In genomic region chr7:131011437-131011752, GRCh38 we compare ENCODE assay signal across 9 cellular contexts.
DNase-seq lines count a peak whose midpoint lies in the region; ATAC-seq and TF ChIP-seq lines count a peak whose summit lies in the region.
"Had no signal": no experiment of that assay in that cellular context is flagged by ENCODE, and none has a peak within 500 bp of the region (broad histone marks: within the 10 kb centered on the region; RNA-seq: fewer than 3 reads in every experiment).

No MANE protein-coding gene starts in this region.

- 60 to 86% methylated on average over 3 of the region's 4 CpGs for whole genome bisulfite sequencing in gastroesophageal sphincter (ENCODE audit: low coverage in 1 of 2), 2 donors
- WGBS in spleen, 5 donors = 8 to 39% (median 19%) methylated on average over 4 of the region's 4 CpGs

- H3K27ac ChIP-seq in gastroesophageal sphincter (peak overlapping the region; percentile 48 to 78 (median 71)), spleen (peak overlapping the region; percentile 44 to 82 (median 74))
- H3K27ac ChIP-seq: 22Rv1 had no signal

- CTCF ChIA-PET in T-cell (lab: Charles Lee) = interaction anchor here (0.6 to 2.4 kb wide), 8 partner anchors 23 to 138 kb away, joined by 3 to 20 read pairs (median 5); no protein-coding TSS in a partner anchor

- TF ChIP-seq POLR2A in gastroesophageal sphincter (IDR thresholded peaks at IDR 0.05) = no peak
- TF ChIP-seq POLR2A in spleen (IDR thresholded peaks at IDR 0.05) = no peak

- DNase-seq in DMS 273 (lab: John Stamatoyannopoulos, UW; ENCODE audit: unreplicated experiment) (peak; percentile 35), DMS 273 treated with DMSO at 0.1 percent for 48 hours (lab: John Stamatoyannopoulos, UW) (no peak), T-cell (no peak), spleen (peak; percentile 84), RKO (ENCODE audit: low spot score) (no peak), NCI-H526 treated with DMSO at 0.1 percent for 48 hours (lab: John Stamatoyannopoulos, UW) (no peak)

- no peaks in the 10 kb centered on the region for H3K27me3 Mint-ChIP-seq in T-cell

- H3K27me3 ChIP-seq in gastroesophageal sphincter = no peaks in the 10 kb centered on the region
- no peaks in the 10 kb centered on the region for H3K27me3 ChIP-seq in spleen (replicated peaks in 1 of 7)

- H3K9me3 Mint-ChIP-seq in T-cell = no peaks in the 10 kb centered on the region

- peaks cover 22% of the 10 kb centered on the region for H3K36me3 Mint-ChIP-seq in T-cell

- peak overlapping the region; percentile 60 to 76 (median 61) for H3K4me3 Mint-ChIP-seq in T-cell

- peak overlapping the region; percentile 85 to 95 for H3K27ac Mint-ChIP-seq in T-cell

- peaks cover 93 to 96% (median 96%) of the 10 kb centered on the region in 3 donors for H3K4me1 Mint-ChIP-seq in T-cell

- intact Hi-C loops in spleen (cut with DNase I; ENCODE audit: low total_unique reads) = no loop called here

- H3K36me3 ChIP-seq in gastroesophageal sphincter (no peaks in the 10 kb centered on the region), spleen (peaks cover 0 to 14% (median 0%) of the 10 kb centered on the region in 6 donors)

- POLR2A ChIA-PET in T-cell (lab: Charles Lee) = interaction anchor here (0.7 to 1.0 kb wide), 3 partner anchors 46 to 123 kb away, joined by 5 to 9 read pairs (median 9); no protein-coding TSS in a partner anchor

- TF ChIP-seq EP300 in gastroesophageal sphincter (IDR thresholded peaks at IDR 0.05) = no peak

- H3K4me3 ChIP-seq in gastroesophageal sphincter = no peak overlapping the region
- peak overlapping the region in 1 of 8 donors; percentile 21 for H3K4me3 ChIP-seq in spleen

- peaks cover 49 to 100% (median 52%) of the 10 kb centered on the region in 3 donors for H3K4me1 ChIP-seq in gastroesophageal sphincter
- peaks cover 74 to 98% (median 87%) of the 10 kb centered on the region in 6 donors for H3K4me1 ChIP-seq in spleen

- ATAC-seq in T-cell (replicated peaks in 1 of 4) (peak in 3 of 4 experiments; percentile 7 to 18 (median 15)), gastroesophageal sphincter (peak; percentile 11), HG03135 (IDR thresholded peaks at IDR 0.05; ENCODE audit: unreplicated experiment) (no peak)

- H3K9me3 ChIP-seq in gastroesophageal sphincter (no peaks in the 10 kb centered on the region), spleen (no peaks in the 10 kb centered on the region)

- TF ChIP-seq CTCF in gastroesophageal sphincter (IDR thresholded peaks at IDR 0.05) (no peak), spleen (IDR thresholded peaks at IDR 0.05 in 8 of 11, conservative IDR thresholded peaks at IDR 0.05 in 3 of 11) (no peak)

Comparison
In these comparisons a context has a peak if more than half of its experiments do, and no peak if none do; other contexts are left out.
1. DNase-seq: peak in DMS 273 (single experiment) and spleen (single experiment); none in DMS 273 treated with DMSO at 0.1 percent for 48 hours (single experiment), T-cell (0 of 34), RKO (single experiment) and NCI-H526 treated with DMSO at 0.1 percent for 48 hours (single experiment).